In the genomic region with DNA sequence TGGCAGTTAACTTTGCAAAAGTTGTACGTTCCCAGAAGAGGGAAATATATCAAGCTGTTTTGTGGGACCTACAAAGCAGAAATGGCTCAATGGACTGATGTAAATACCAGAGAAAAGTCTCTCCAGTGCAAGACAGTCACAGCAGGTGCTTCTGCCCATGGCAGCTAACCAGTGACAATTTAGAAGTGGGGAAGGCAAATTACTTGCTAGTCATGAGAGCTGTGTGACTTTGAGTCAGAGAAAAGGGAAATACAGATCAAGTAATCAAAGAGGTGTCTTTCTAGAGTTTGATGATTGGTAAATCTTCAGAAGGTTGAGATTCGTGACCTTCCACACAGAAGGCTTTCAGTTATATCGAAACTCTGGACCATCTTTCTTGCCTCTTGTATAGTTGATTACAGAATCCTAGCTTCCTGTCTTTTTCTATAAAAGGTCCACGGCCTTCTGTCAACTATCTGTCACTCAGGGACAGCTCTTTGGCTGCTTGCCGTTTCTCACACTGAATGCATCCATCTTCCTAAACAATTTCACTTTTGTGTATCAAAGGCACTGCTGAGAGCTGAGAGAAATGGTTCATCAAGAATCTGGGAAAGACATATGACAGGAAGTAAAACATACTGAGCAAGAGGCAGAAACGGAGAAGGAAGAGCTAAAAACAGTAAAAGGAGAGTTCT, we compare ENCODE assay signal across 9 cellular contexts.
DNase-seq lines count a peak whose midpoint lies in the region; ATAC-seq and TF ChIP-seq lines count a peak whose summit lies in the region.
"Had no signal": no experiment of that assay in that cellular context is flagged by ENCODE, and none has a peak within 500 bp of the region (broad histone marks: within the 10 kb centered on the region; RNA-seq: fewer than 3 reads in every experiment).

No MANE protein-coding gene starts in this region.

- no peaks in the 10 kb centered on the region for H3K9me3 ChIP-seq in neuron (ENCODE audit: low read length)
- H3K9me3 ChIP-seq in WERI-Rb-1 (ENCODE audit: severe bottlenecking): no peaks in the 10 kb centered on the region
- H3K9me3 ChIP-seq: thoracic aorta had no signal

- ATAC-seq in HG02678 (IDR thresholded peaks at IDR 0.05; ENCODE audit: unreplicated experiment): peak; percentile 66

- peak; percentile 32 for DNase-seq in DMS153 treated with DMSO at 0.1 percent for 48 hours (lab: John Stamatoyannopoulos, UW; ENCODE audit: unreplicated experiment)
- no peak for DNase-seq in DMS153 (lab: John Stamatoyannopoulos, UW)
- peak; percentile 19 for DNase-seq in NCI-H345 treated with DMSO at 0.1 percent for 48 hours (lab: John Stamatoyannopoulos, UW; ENCODE audit: unreplicated experiment)
- DNase-seq in COLO668 (lab: John Stamatoyannopoulos, UW; ENCODE audit: unreplicated experiment): no peak
- no peak for DNase-seq in mesothelial cell of epicardium (ENCODE audit: low spot score in 2 of 2, unreplicated experiment in 2 of 2)
- no peak for DNase-seq in WERI-Rb-1

- no peaks in the 10 kb centered on the region for H3K36me3 Mint-ChIP-seq in mesothelial cell of epicardium

- no peak overlapping the region for H3K27ac ChIP-seq in WERI-Rb-1
- H3K27ac ChIP-seq: thoracic aorta had no signal

- H3K4me3 ChIP-seq in neuron (ENCODE audit: low read length): peak overlapping the region; percentile 39
- no peak overlapping the region for H3K4me3 ChIP-seq in WERI-Rb-1 (ENCODE audit: low read depth, low read length)
- H3K4me3 ChIP-seq: thoracic aorta had no signal

- no peaks in the 10 kb centered on the region for H3K36me3 ChIP-seq in neuron (ENCODE audit: insufficient read depth, low read length)
- H3K36me3 ChIP-seq in WERI-Rb-1: no peaks in the 10 kb centered on the region
- H3K36me3 ChIP-seq: thoracic aorta had no signal

- H3K4me1 Mint-ChIP-seq in mesothelial cell of epicardium: peaks cover 12% of the 10 kb centered on the region

- H3K4me1 ChIP-seq in neuron (ENCODE audit: insufficient read depth, low read length): peaks cover 8% of the 10 kb centered on the region

- H3K27me3 Mint-ChIP-seq in mesothelial cell of epicardium (ENCODE audit: low read depth): no peaks in the 10 kb centered on the region

- H3K4me3 Mint-ChIP-seq in mesothelial cell of epicardium: no peak overlapping the region

- H3K27me3 ChIP-seq in neuron (ENCODE audit: insufficient read depth, low read length): no peaks in the 10 kb centered on the region
- H3K27me3 ChIP-seq in WERI-Rb-1 (ENCODE audit: insufficient read depth, low read depth, severe bottlenecking): no peaks in the 10 kb centered on the region

- TF ChIP-seq CTCF in mesothelial cell of epicardium (IDR thresholded peaks at IDR 0.05; ENCODE audit: unreplicated experiment) (no peak), WERI-Rb-1 (IDR thresholded peaks at IDR 0.05; ENCODE audit: low read depth, low read length) (no peak)

- no peak overlapping the region for H3K27ac Mint-ChIP-seq in mesothelial cell of epicardium

- peak overlapping the region; percentile 81 for H2AFZ ChIP-seq in neuron (ENCODE audit: low read depth, low read length)

- H3K9me3 Mint-ChIP-seq in mesothelial cell of epicardium: no peaks in the 10 kb centered on the region

Comparison
In these comparisons a context has a peak if more than half of its experiments do, and no peak if none do; other contexts are left out.
1. DNase-seq: peak in DMS153 treated with DMSO at 0.1 percent for 48 hours (single experiment) and NCI-H345 treated with DMSO at 0.1 percent for 48 hours (single experiment); none in DMS153 (single experiment), COLO668 (single experiment), mesothelial cell of epicardium (0 of 2) and WERI-Rb-1 (single experiment).